Comparison of ENCODE assay signal across 1 cellular context in genomic region chr2:112481050-112481527, GRCh38.
A peak's percentile ranks its signal among the peaks of the same experiment; 100 is the strongest.
TF ChIP-seq lines count a peak whose summit lies in the region.

No MANE protein-coding gene starts in this region.

TF ChIP-seq in K562, 482 proteins besides CTCF, POLR2A, EP300 and RAD21 (continued from another document):
- TF ChIP-seq MGA (IDR thresholded peaks at IDR 0.05) (peak; percentile 85), SNAPC5 (CRISPR knock-in tag; IDR thresholded peaks at IDR 0.05) (no peak), AFF4 (CRISPR knock-in tag; IDR thresholded peaks at IDR 0.05) (no peak), MTA2 (IDR thresholded peaks at IDR 0.05; ENCODE audit: low read depth) (0 out of 2 replicates have a peak, but pooled peaks have one; percentile 21), LARP7 (IDR thresholded peaks at IDR 0.05) (no peak), SPI1 (IDR thresholded peaks at IDR 0.05; ENCODE audit: borderline replicate concordance, low read depth, low read length) (no peak), L3MBTL2 (IDR thresholded peaks at IDR 0.05) (peak; percentile 69), TCF3 (CRISPR knock-in tag; IDR thresholded peaks at IDR 0.05) (peak; percentile 69), TAF1 (IDR thresholded peaks at IDR 0.05; ENCODE audit: control insufficient read depth, extremely low read depth, insufficient read depth, low read length, severe bottlenecking) (peak; percentile 62), EWSR1 (IDR thresholded peaks at IDR 0.05; ENCODE audit: borderline replicate concordance, low read depth, partially characterized antibody) (no peak), ELF4 (CRISPR knock-in tag; IDR thresholded peaks at IDR 0.05) (0 out of 2 replicates have a peak, but pooled peaks have one; percentile 23), DPF2 (IDR thresholded peaks at IDR 0.05) (peak; percentile 71; the same call in 1 of the 2 replicates), FOSL1 (tag; conservative IDR thresholded peaks at IDR 0.05) (no peak), LEF1 (IDR thresholded peaks at IDR 0.05) (peak; percentile 76), HCFC1 (IDR thresholded peaks at IDR 0.05; ENCODE audit: low read depth, low read length) (peak; percentile 51), CREM (IDR thresholded peaks at IDR 0.05; ENCODE audit: low read depth) (peak; percentile 45; the same call in 1 of the 2 replicates), PKNOX1 (IDR thresholded peaks at IDR 0.05) (peak; percentile 52; the same call in 1 of the 2 replicates), PHF8 (IDR thresholded peaks at IDR 0.05; ENCODE audit: borderline replicate concordance, low read length) (peak; percentile 35; the same call in 1 of the 2 replicates), HNRNPLL (IDR thresholded peaks at IDR 0.05; ENCODE audit: low read depth, low read length, poor library complexity, severe bottlenecking) (peak; percentile 19)
